ENCODE assay signal across 23 cellular contexts in the genomic region with DNA sequence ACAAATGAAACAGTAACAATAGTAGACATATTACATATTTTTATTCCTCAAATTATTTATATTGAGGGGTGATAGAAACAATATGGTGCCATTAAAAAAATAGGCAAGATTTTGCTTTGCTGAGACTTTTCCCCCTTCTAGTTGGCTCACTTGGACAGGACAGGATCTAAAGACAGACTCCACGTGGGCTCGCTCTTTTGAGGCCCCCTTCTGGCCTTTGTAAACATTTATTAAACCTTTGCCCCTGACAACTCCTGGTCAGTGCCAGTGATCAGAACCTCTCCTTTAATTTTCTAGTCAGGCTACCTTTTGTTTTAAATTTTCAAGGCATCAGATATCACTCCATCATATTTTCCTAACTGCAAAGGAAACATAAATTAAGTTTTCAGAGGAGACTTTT. TPM values are rescaled to one million over a fixed set of nuclear protein-coding genes. Genes with fewer than 3 reads are reported as not detected.
DNase-seq lines count a peak whose midpoint lies in the region; ATAC-seq, FAIRE-seq and TF ChIP-seq lines count a peak whose summit lies in the region.
"Had no signal": no experiment of that assay in that cellular context is flagged by ENCODE, and none has a peak within 500 bp of the region (broad histone marks: within the 10 kb centered on the region; RNA-seq: fewer than 3 reads in every experiment).

No MANE protein-coding gene starts in this region.

- H3K4me3 ChIP-seq in fibroblast of pulmonary artery (replicated peaks; ENCODE audit: low read depth, low read length), result no peak overlapping the region
- H3K4me3 ChIP-seq: smooth muscle cell, tibial nerve had no signal

- DNase-seq in D721Med (ENCODE audit: insufficient read length, low spot score) (no peak), HCEC 1CT (peak; percentile 5), SK-N-DZ (ENCODE audit: low spot score) (peak; percentile 20), fibroblast of pulmonary artery (ENCODE audit: low read depth) (no peak), mesenteric fat pad (ENCODE audit: low spot score) (no peak), COLO829 (ENCODE audit: low spot score) (no peak), Right ventricle myocardium superior (no peak), NCI-H1417 treated with DMSO at 0.1 percent for 48 hours (lab: John Stamatoyannopoulos, UW) (no peak)
- DNase-seq: activated CD4-positive, alpha-beta T cell treated with anti-CD3 and anti-CD28 coated beads, Interleukin-2, amount 10 ng/mL, durations not matched to agents 7 days and 5 days; activated CD8-positive, alpha-beta memory T cell treated with anti-CD3 and anti-CD28 coated beads, Interleukin-2, amount 50 U/mL, for 4 hours; activated naive CD8-positive, alpha-beta T cell treated with anti-CD3 and anti-CD28 coated beads, Interleukin-2, amount 50 U/mL, for 24 hours; CD4-positive, CD25-positive, alpha-beta regulatory T cell; cortex of kidney; NCI-H1048; NCI-H2081; NCI-H510A; SHP77; stimulated activated CD4-positive, alpha-beta T cell treated with anti-CD3 and anti-CD28 coated beads, Interleukin-2, amount 100 ng/mL, for 48 hours; T-helper 1 cell had no signal

- intact Hi-C loops in Right ventricle myocardium superior (cut with DNase I), result no loop called here

- FAIRE-seq in D721Med (lab: Jason Lieb, UNC), result no peak
- FAIRE-seq: endothelial cell of umbilical vein, islet of Langerhans had no signal

- no peak for ATAC-seq in Right ventricle myocardium superior (ENCODE audit: poor library complexity)
- ATAC-seq: activated naive CD8-positive, alpha-beta T cell treated with anti-CD3 and anti-CD28 coated beads, Interleukin-2, amount 50 U/mL, for 24 hours had no signal

- peak; percentile 6 for TF ChIP-seq CTCF in D721Med (IDR thresholded peaks at IDR 0.05; ENCODE audit: insufficient read depth, missing control alignments)
- TF ChIP-seq CTCF in fibroblast of pulmonary artery (IDR thresholded peaks at IDR 0.05; ENCODE audit: low read length, missing control alignments), result peak; percentile 7

RNA-seq across cellular contexts. Expression of gene IFI44L, which starts 49.7 kb away (rescaled TPM):
- polyA plus RNA-seq in SK-N-DZ (2014; cell fraction: cytosol; rRNA removed), result 0.51 and 0.65 TPM in 2 replicates
- 2.5 and 4.8 TPM in 2 replicates for polyA plus RNA-seq in SK-N-DZ (2014; cell fraction: nucleus; rRNA removed)
- total RNA-seq in mesenteric fat pad (25.6 TPM), Right ventricle myocardium superior (3.3 TPM)
- total RNA-seq: smooth muscle cell had no signal
- polyA plus RNA-seq: smooth muscle cell had no signal

Comparison
In these comparisons a context has a peak if more than half of its experiments do, and no peak if none do; other contexts are left out.
1. DNase-seq: peak in HCEC 1CT (single experiment) and SK-N-DZ (single experiment); none in D721Med (single experiment), fibroblast of pulmonary artery (single experiment), mesenteric fat pad (single experiment), COLO829 (single experiment), Right ventricle myocardium superior (single experiment) and NCI-H1417 treated with DMSO at 0.1 percent for 48 hours (single experiment).